10 cellular contexts compared by ENCODE assay signal in the genomic region with DNA sequence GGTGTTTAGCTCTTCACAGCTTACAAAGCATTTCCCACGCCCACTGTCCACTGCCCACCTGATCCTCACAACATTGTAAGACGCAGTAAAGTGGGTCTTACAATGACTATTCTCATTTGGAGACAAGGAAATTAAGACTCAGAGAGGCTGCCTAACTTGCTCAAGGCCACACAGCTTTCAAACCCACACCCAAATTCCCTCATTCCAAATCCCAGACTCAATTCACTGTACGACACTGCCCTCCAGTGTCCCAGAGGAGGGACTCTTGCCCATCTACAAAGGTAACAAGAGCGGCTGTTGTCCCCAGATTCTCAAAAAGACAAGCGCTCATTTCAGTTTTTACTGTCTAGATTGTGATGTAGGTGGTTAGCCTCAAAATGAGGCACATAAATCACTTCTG.
DNase-seq lines count a peak whose midpoint lies in the region; ATAC-seq and TF ChIP-seq lines count a peak whose summit lies in the region.
"Had no signal": no experiment of that assay in that cellular context is flagged by ENCODE, and none has a peak within 500 bp of the region (broad histone marks: within the 10 kb centered on the region; RNA-seq: fewer than 3 reads in every experiment).

No MANE protein-coding gene starts in this region.

- H2AFZ ChIP-seq in neural progenitor cell (replicated peaks): no peak overlapping the region

- intact Hi-C loops in body of pancreas (cut with DNase I): no loop called here

- no peaks in the 10 kb centered on the region for H4K20me1 ChIP-seq in neural progenitor cell (ENCODE audit: low read depth)

- no peak overlapping the region for H3K4me3 Mint-ChIP-seq in neural progenitor cell
- no peak overlapping the region for H3K4me3 Mint-ChIP-seq in stimulated activated naive CD8-positive, alpha-beta T cell treated with anti-CD3 and anti-CD28 coated beads, Interleukin-15, amount 100 ng/mL, for 72 hours
- H3K4me3 Mint-ChIP-seq: T-cell had no signal

- no peak for TF ChIP-seq POLR2A in body of pancreas (IDR thresholded peaks at IDR 0.05)

- H3K27ac Mint-ChIP-seq in neural progenitor cell: no peak overlapping the region
- no peak overlapping the region for H3K27ac Mint-ChIP-seq in stimulated activated naive CD8-positive, alpha-beta T cell treated with anti-CD3 and anti-CD28 coated beads, Interleukin-15, amount 100 ng/mL, for 72 hours
- H3K27ac Mint-ChIP-seq: T-cell had no signal

- ATAC-seq in body of pancreas: no peak
- ATAC-seq in stimulated activated naive CD8-positive, alpha-beta T cell treated with anti-CD3 and anti-CD28 coated beads, Interleukin-15, amount 100 ng/mL, for 72 hours: no peak
- ATAC-seq: T-cell had no signal

- TF ChIP-seq CTCF in LNCAP (IDR thresholded peaks at IDR 0.05) (peak; percentile 68; the same call in 1 of the 2 replicates), cardiac fibroblast (IDR thresholded peaks at IDR 0.05; ENCODE audit: low read depth, low read length) (peak; percentile 23), neural progenitor cell (IDR thresholded peaks at IDR 0.05) (peak; percentile 71), body of pancreas (IDR thresholded peaks at IDR 0.05) (no peak)

- peaks cover 3% of the 10 kb centered on the region for H3K4me1 Mint-ChIP-seq in neural progenitor cell
- no peaks in the 10 kb centered on the region for H3K4me1 Mint-ChIP-seq in stimulated activated naive CD8-positive, alpha-beta T cell treated with anti-CD3 and anti-CD28 coated beads, Interleukin-15, amount 100 ng/mL, for 72 hours
- H3K4me1 Mint-ChIP-seq: T-cell had no signal

- no peak overlapping the region for H3K9ac ChIP-seq in neural progenitor cell

- H3K79me2 ChIP-seq in neural progenitor cell (ENCODE audit: low read depth): no peaks in the 10 kb centered on the region

- H3K4me1 ChIP-seq in neural progenitor cell (no peaks in the 10 kb centered on the region), body of pancreas (no peaks in the 10 kb centered on the region)

- H3F3A ChIP-seq in neural progenitor cell (ENCODE audit: low read depth): no peaks in the 10 kb centered on the region

- H3K4me3 ChIP-seq in cardiac fibroblast (replicated peaks in 1 of 2; ENCODE audit: low read depth in 2 of 2, low read length in 2 of 2) (no peak overlapping the region), neural progenitor cell (no peak overlapping the region), body of pancreas (no peak overlapping the region)

- H3K9me3 ChIP-seq in neural progenitor cell (ENCODE audit: low read depth): no peaks in the 10 kb centered on the region
- no peaks in the 10 kb centered on the region for H3K9me3 ChIP-seq in body of pancreas

- no peaks in the 10 kb centered on the region for H3K27me3 ChIP-seq in neural progenitor cell
- H3K27me3 ChIP-seq in body of pancreas: no peaks in the 10 kb centered on the region

- 62 to 73% methylated on average over 5 of the region's 5 CpGs for WGBS in body of pancreas, 2 donors

- no peak overlapping the region for H3K4me2 ChIP-seq in neural progenitor cell

- H3K27ac ChIP-seq in neural progenitor cell (no peak overlapping the region), body of pancreas (no peak overlapping the region)

- no peaks in the 10 kb centered on the region for H3K36me3 Mint-ChIP-seq in neural progenitor cell
- H3K36me3 Mint-ChIP-seq: T-cell had no signal

- H3K36me3 ChIP-seq in neural progenitor cell (no peaks in the 10 kb centered on the region), body of pancreas (replicated peaks in 1 of 2; ENCODE audit: insufficient read depth in 1 of 2, low read depth in 2 of 2) (no peaks in the 10 kb centered on the region)

- DNase-seq in EL (peak; percentile 69), cardiac fibroblast (ENCODE audit: low read depth in 2 of 2) (peak; percentile 17 to 20), neural progenitor cell (ENCODE audit: low spot score) (peak; percentile 53), body of pancreas (no peak), NCI-H1105 treated with DMSO at 0.1 percent for 48 hours (lab: John Stamatoyannopoulos, UW) (no peak)
- no peak for DNase-seq in stimulated activated naive CD8-positive, alpha-beta T cell treated with anti-CD3 and anti-CD28 coated beads, Interleukin-15, amount 100 ng/mL, for 72 hours
- DNase-seq: Karpas-422; stimulated activated CD4-positive, alpha-beta T cell treated with anti-CD3 and anti-CD28 coated beads, Interleukin-4, amount 100 ng/mL, for 4 hours; T-cell had no signal

- H3K9me3 Mint-ChIP-seq in neural progenitor cell: no peaks in the 10 kb centered on the region
- H3K9me3 Mint-ChIP-seq in stimulated activated naive CD8-positive, alpha-beta T cell treated with anti-CD3 and anti-CD28 coated beads, Interleukin-15, amount 100 ng/mL, for 72 hours: peaks cover 0 to 8% of the 10 kb centered on the region in 2 donors

- peaks cover 4% of the 10 kb centered on the region for H3K27me3 Mint-ChIP-seq in neural progenitor cell (ENCODE audit: insufficient read depth, low read depth)
- no peaks in the 10 kb centered on the region for H3K27me3 Mint-ChIP-seq in stimulated activated naive CD8-positive, alpha-beta T cell treated with anti-CD3 and anti-CD28 coated beads, Interleukin-15, amount 100 ng/mL, for 72 hours
- H3K27me3 Mint-ChIP-seq: T-cell had no signal

Comparison
In these comparisons a context has a peak if more than half of its experiments do, and no peak if none do; other contexts are left out.
1. DNase-seq: peak in EL (single experiment), cardiac fibroblast (2 of 2) and neural progenitor cell (single experiment); none in body of pancreas (0 of 4), NCI-H1105 treated with DMSO at 0.1 percent for 48 hours (single experiment) and stimulated activated naive CD8-positive, alpha-beta T cell treated with anti-CD3 and anti-CD28 coated beads, Interleukin-15, amount 100 ng/mL, for 72 hours (0 of 2).
2. CTCF ChIP-seq: peak in LNCAP (single experiment), cardiac fibroblast (single experiment) and neural progenitor cell (single experiment); none in body of pancreas (0 of 7).